ENCODE assay signal across 9 cellular contexts in the genomic region with DNA sequence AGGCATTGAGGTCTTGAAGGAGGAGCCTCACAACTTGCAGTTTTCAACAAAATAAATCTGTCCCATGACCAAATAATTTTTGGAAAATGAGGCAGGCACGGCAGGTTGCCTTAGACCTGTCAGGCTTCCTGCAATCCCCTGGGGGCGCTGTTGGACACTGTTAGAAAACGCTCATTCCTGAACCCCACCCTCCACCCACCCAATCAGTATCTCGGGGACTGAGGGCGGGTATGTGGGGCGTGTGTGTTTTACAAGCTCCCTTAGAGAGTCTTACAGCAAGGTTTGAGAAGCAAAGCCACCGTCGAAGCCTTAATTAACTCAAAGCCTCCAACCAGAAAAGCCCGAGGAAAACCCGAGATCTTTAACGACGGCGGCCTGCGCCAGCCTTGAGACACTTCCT.
DNase-seq lines count a peak whose midpoint lies in the region; ATAC-seq and TF ChIP-seq lines count a peak whose summit lies in the region.
"Had no signal": no experiment of that assay in that cellular context is flagged by ENCODE, and none has a peak within 500 bp of the region (broad histone marks: within the 10 kb centered on the region; RNA-seq: fewer than 3 reads in every experiment).

No MANE protein-coding gene starts in this region.

- peak in 3 of 4 donors; percentile 16 to 36 (median 33) for DNase-seq in body of pancreas
- peak; percentile 63 for DNase-seq in neural crest cell (ENCODE audit: low read depth, low spot score)
- no peak for DNase-seq in DMS153 (lab: John Stamatoyannopoulos, UW)
- no peak for DNase-seq in COLO829 (ENCODE audit: low spot score)
- DNase-seq in hepatic stellate cell (ENCODE audit: low spot score) = no peak

- no peaks in the 10 kb centered on the region for H3K9me3 ChIP-seq in ES-I3 (ENCODE audit: control insufficient read depth, insufficient read depth, low read length)
- H3K9me3 ChIP-seq in HUES6 (ENCODE audit: control insufficient read depth, insufficient read depth, low read depth, low read length) = no peaks in the 10 kb centered on the region
- H3K9me3 ChIP-seq in body of pancreas = no peaks in the 10 kb centered on the region

- TF ChIP-seq CTCF in body of pancreas (IDR thresholded peaks at IDR 0.05) (peak in 2 of 7 experiments; percentile 15 to 22), neural crest cell (conservative IDR thresholded peaks at IDR 0.05) (peak; percentile 70)

- H3K9ac ChIP-seq in ES-I3 (ENCODE audit: low read depth, low read length) = peak overlapping the region; percentile 44; the same call in 1 of the 2 replicates
- H3K9ac ChIP-seq in HUES6 (ENCODE audit: low read length) = no peak overlapping the region

- 0 to 10% methylated on average over 1 to 14 of the region's 14 CpGs for WGBS in body of pancreas, 2 donors

- H3K27ac ChIP-seq in HUES6 (ENCODE audit: low read depth, low read length) (no peak overlapping the region), body of pancreas (no peak overlapping the region)
- H3K27ac ChIP-seq: SK-N-MC had no signal

- H3K4me1 Mint-ChIP-seq in neural crest cell = peaks cover 23% of the 10 kb centered on the region

- H3K9me3 Mint-ChIP-seq in neural crest cell = no peaks in the 10 kb centered on the region

- H3K36me3 ChIP-seq in ES-I3 (ENCODE audit: insufficient read depth, low read length) (no peaks in the 10 kb centered on the region), HUES6 (ENCODE audit: control insufficient read depth, insufficient read depth, low read length) (no peaks in the 10 kb centered on the region), body of pancreas (replicated peaks in 1 of 2; ENCODE audit: insufficient read depth in 1 of 2, low read depth in 2 of 2) (no peaks in the 10 kb centered on the region)

- H3K27me3 ChIP-seq in HUES6 (ENCODE audit: control insufficient read depth, insufficient read depth, low read length) = peaks cover 17% of the 10 kb centered on the region
- H3K27me3 ChIP-seq in body of pancreas = peaks cover 0 to 13% of the 10 kb centered on the region in 2 donors

- intact Hi-C loops in body of pancreas (cut with DNase I) = no loop called here

- no peak for TF ChIP-seq POLR2A in body of pancreas (IDR thresholded peaks at IDR 0.05)

- no peaks in the 10 kb centered on the region for H3K36me3 Mint-ChIP-seq in neural crest cell (ENCODE audit: low read depth)

- no peak overlapping the region for H3K27ac Mint-ChIP-seq in neural crest cell (ENCODE audit: unreplicated experiment)

- peaks cover 5% of the 10 kb centered on the region for H3K27me3 Mint-ChIP-seq in neural crest cell (ENCODE audit: low read depth)

- H3K4me1 ChIP-seq in ES-I3 (ENCODE audit: insufficient read depth, low read length) (no peaks in the 10 kb centered on the region; the same call in 1 of the 2 replicates), HUES6 (ENCODE audit: control insufficient read depth, insufficient read depth, low read length) (peaks cover 13% of the 10 kb centered on the region), body of pancreas (no peaks in the 10 kb centered on the region)

- ATAC-seq in body of pancreas = no peak
- ATAC-seq in HG03439 (IDR thresholded peaks at IDR 0.05; ENCODE audit: unreplicated experiment) = no peak

- peak overlapping the region; percentile 21 for H3K4me3 Mint-ChIP-seq in neural crest cell

- peak overlapping the region; percentile 48 for H3K4me3 ChIP-seq in HUES6 (ENCODE audit: low read depth, low read length)
- H3K4me3 ChIP-seq in body of pancreas = no peak overlapping the region
- H3K4me3 ChIP-seq: SK-N-MC had no signal

Comparison
In these comparisons a context has a peak if more than half of its experiments do, and no peak if none do; other contexts are left out.
1. DNase-seq: peak in body of pancreas (3 of 4) and neural crest cell (single experiment); none in DMS153 (single experiment), COLO829 (single experiment) and hepatic stellate cell (single experiment).